In the genomic region with DNA sequence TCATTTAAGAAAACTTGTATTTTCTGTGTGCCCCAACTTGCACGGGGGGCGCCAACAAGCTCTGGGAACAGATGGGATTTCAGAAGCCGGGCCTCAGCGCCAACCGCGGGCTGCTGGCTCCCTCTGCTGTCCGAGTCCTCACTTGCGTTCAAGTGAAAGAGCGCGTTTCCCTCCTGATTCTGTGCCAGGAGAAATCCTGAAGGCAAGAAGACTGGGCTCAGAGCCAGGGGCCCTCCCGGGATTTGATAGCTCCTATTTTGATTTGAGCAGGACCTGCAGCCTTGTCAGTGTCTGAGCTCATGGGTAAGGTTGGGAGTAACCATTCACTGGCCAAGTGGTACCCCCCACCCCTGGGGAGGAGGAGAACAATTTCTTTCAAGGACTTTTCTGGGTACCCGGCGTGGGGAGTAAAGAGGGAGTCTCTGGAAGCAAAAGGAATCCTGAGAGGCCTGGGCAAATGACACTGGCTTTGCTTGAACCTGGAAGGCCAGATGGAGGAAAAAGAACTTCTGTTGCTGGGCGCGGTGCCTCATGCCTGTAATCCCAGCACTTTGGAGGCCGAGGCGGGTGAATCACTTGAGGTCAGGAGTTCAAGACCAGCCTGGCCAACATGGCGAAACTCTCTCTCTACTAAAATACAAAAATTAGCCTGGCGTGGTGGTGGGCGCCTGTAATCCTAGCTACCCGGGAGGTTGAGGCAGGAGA, we compare ENCODE assay signal across 8 cellular contexts.
A peak's percentile ranks its signal among the peaks of the same experiment; 100 is the strongest.
DNase-seq lines count a peak whose midpoint lies in the region; ATAC-seq and TF ChIP-seq lines count a peak whose summit lies in the region.

No MANE protein-coding gene starts in this region.

- no peak for ATAC-seq in HG03521 (IDR thresholded peaks at IDR 0.05; ENCODE audit: unreplicated experiment)

- POLR2A ChIA-PET in HEK293T (lab: Yijun Ruan, JAX), result interaction anchor here (1.0 to 1.4 kb wide), 2 partner anchors 102 to 432 kb away, joined by 3 read pairs; no protein-coding TSS in a partner anchor

- peak; percentile 98 to 99 for TF ChIP-seq RAD21 in liver (IDR thresholded peaks at IDR 0.05)

- H3K27me3 ChIP-seq in BE2C (no peaks in the 10 kb centered on the region), liver (ENCODE audit: control insufficient read depth in 4 of 4, insufficient read depth in 4 of 4, low read length in 3 of 4) (no peaks in the 10 kb centered on the region)

- H3K4me3 ChIP-seq in BE2C (ENCODE audit: low read depth, low read length) (peak overlapping the region; percentile 43), liver (ENCODE audit: low read depth in 1 of 3, low read length in 3 of 3) (no peak overlapping the region)

- no peak overlapping the region for H3K27ac ChIP-seq in liver (ENCODE audit: low read depth in 1 of 2, low read length in 2 of 2)

- no peaks in the 10 kb centered on the region for H3K9me3 ChIP-seq in BE2C
- H3K9me3 ChIP-seq in liver (ENCODE audit: control insufficient read depth in 4 of 4, low read length in 3 of 4), result peaks cover 0 to 3% (median 0%) of the 10 kb centered on the region in 4 donors

- 33% methylated on average over 21 of the region's 21 CpGs for WGBS in liver

- no peaks in the 10 kb centered on the region for H3K4me1 ChIP-seq in BE2C
- peaks cover 0 to 6% (median 4%) of the 10 kb centered on the region in 4 donors for H3K4me1 ChIP-seq in liver (ENCODE audit: control insufficient read depth in 4 of 4, insufficient read depth in 4 of 4, low read length in 3 of 4)

- H3K9ac ChIP-seq in liver (ENCODE audit: low read depth in 1 of 2, low read length in 2 of 2), result no peak overlapping the region

- peak; percentile 96 for DNase-seq in BE2C
- DNase-seq in HEK293T (ENCODE audit: extremely low spot score), result peak; percentile 80
- peak; percentile 98 to 99 for DNase-seq in NCI-H524 (lab: John Stamatoyannopoulos, UW)
- peak; percentile 68 for DNase-seq in activated CD4-positive, alpha-beta T cell treated with anti-CD3 and anti-CD28 coated beads, Interleukin-2, amount 50 U/mL, for 1 hour
- peak; percentile 92 for DNase-seq in dedifferentiated amniotic fluid mesenchymal stem cell (ENCODE audit: extremely low spot score)
- peak; percentile 76 for DNase-seq in stimulated activated CD4-positive, alpha-beta T cell treated with anti-CD3 and anti-CD28 coated beads, Interleukin-4, amount 100 ng/mL, for 24 hours

- TF ChIP-seq CTCF in BE2C (IDR thresholded peaks at IDR 0.05; ENCODE audit: low read depth, low read length) (peak; percentile 96), liver (IDR thresholded peaks at IDR 0.05; ENCODE audit: low read depth, low read length, missing input control) (peak; percentile 92)

- H3K36me3 ChIP-seq in BE2C, result no peaks in the 10 kb centered on the region
- no peaks in the 10 kb centered on the region for H3K36me3 ChIP-seq in liver (ENCODE audit: control insufficient read depth in 4 of 4, insufficient read depth in 3 of 4, low read depth in 1 of 4, low read length in 3 of 4)

- CTCF ChIA-PET in HEK293T (lab: Yijun Ruan, JAX), result interaction anchor here (0.5 to 2.0 kb wide), 21 partner anchors 14 to 685 kb away, joined by 3 to 9 read pairs (median 4); no protein-coding TSS in a partner anchor

TF ChIP-seq in HEK293T, 16 proteins besides CTCF, POLR2A, EP300 and RAD21:
- TF ChIP-seq NFRKB (IDR thresholded peaks at IDR 0.05) (no peak), BHLHE40 (IDR thresholded peaks at IDR 0.05; ENCODE audit: borderline replicate concordance) (no peak), CTBP1 (IDR thresholded peaks at IDR 0.05; ENCODE audit: borderline replicate concordance) (no peak), TARDBP (IDR thresholded peaks at IDR 0.05) (no peak), ARNT (IDR thresholded peaks at IDR 0.05) (no peak), HDGF (IDR thresholded peaks at IDR 0.05; ENCODE audit: borderline replicate concordance) (no peak), ELF4 (IDR thresholded peaks at IDR 0.05) (no peak), FOXA1 (IDR thresholded peaks at IDR 0.05) (no peak), FOXK2 (IDR thresholded peaks at IDR 0.05) (no peak), SP1 (IDR thresholded peaks at IDR 0.05) (no peak), FOXM1 (IDR thresholded peaks at IDR 0.05; ENCODE audit: borderline replicate concordance) (no peak), L3MBTL2 (conservative IDR thresholded peaks at IDR 0.05) (no peak), LEF1 (IDR thresholded peaks at IDR 0.05; ENCODE audit: borderline replicate concordance) (no peak)
- TF ChIP-seq, protein P1, sequence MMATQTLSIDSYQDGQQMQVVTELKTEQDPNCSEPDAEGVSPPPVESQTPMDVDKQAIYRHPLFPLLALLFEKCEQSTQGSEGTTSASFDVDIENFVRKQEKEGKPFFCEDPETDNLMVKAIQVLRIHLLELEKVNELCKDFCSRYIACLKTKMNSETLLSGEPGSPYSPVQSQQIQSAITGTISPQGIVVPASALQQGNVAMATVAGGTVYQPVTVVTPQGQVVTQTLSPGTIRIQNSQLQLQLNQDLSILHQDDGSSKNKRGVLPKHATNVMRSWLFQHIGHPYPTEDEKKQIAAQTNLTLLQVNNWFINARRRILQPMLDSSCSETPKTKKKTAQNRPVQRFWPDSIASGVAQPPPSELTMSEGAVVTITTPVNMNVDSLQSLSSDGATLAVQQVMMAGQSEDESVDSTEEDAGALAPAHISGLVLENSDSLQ (IDR thresholded peaks at IDR 0.05), result no peak

TF ChIP-seq in liver, 16 proteins besides CTCF, POLR2A, EP300 and RAD21:
- no peak for TF ChIP-seq SP1 (IDR thresholded peaks at IDR 0.05)
- TF ChIP-seq, protein P2, sequence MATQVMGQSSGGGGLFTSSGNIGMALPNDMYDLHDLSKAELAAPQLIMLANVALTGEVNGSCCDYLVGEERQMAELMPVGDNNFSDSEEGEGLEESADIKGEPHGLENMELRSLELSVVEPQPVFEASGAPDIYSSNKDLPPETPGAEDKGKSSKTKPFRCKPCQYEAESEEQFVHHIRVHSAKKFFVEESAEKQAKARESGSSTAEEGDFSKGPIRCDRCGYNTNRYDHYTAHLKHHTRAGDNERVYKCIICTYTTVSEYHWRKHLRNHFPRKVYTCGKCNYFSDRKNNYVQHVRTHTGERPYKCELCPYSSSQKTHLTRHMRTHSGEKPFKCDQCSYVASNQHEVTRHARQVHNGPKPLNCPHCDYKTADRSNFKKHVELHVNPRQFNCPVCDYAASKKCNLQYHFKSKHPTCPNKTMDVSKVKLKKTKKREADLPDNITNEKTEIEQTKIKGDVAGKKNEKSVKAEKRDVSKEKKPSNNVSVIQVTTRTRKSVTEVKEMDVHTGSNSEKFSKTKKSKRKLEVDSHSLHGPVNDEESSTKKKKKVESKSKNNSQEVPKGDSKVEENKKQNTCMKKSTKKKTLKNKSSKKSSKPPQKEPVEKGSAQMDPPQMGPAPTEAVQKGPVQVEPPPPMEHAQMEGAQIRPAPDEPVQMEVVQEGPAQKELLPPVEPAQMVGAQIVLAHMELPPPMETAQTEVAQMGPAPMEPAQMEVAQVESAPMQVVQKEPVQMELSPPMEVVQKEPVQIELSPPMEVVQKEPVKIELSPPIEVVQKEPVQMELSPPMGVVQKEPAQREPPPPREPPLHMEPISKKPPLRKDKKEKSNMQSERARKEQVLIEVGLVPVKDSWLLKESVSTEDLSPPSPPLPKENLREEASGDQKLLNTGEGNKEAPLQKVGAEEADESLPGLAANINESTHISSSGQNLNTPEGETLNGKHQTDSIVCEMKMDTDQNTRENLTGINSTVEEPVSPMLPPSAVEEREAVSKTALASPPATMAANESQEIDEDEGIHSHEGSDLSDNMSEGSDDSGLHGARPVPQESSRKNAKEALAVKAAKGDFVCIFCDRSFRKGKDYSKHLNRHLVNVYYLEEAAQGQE (IDR thresholded peaks at IDR 0.05), result no peak
- no peak for TF ChIP-seq GABPA (IDR thresholded peaks at IDR 0.05 in 1 of 2, conservative IDR thresholded peaks at IDR 0.05 in 1 of 2)
- TF ChIP-seq TAF1 (conservative IDR thresholded peaks at IDR 0.05), result no peak
- TF ChIP-seq, protein P3, sequence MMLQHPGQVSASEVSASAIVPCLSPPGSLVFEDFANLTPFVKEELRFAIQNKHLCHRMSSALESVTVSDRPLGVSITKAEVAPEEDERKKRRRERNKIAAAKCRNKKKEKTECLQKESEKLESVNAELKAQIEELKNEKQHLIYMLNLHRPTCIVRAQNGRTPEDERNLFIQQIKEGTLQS (IDR thresholded peaks at IDR 0.05), result no peak
- TF ChIP-seq YY1 (IDR thresholded peaks at IDR 0.05), result no peak
- TF ChIP-seq, protein P4, sequence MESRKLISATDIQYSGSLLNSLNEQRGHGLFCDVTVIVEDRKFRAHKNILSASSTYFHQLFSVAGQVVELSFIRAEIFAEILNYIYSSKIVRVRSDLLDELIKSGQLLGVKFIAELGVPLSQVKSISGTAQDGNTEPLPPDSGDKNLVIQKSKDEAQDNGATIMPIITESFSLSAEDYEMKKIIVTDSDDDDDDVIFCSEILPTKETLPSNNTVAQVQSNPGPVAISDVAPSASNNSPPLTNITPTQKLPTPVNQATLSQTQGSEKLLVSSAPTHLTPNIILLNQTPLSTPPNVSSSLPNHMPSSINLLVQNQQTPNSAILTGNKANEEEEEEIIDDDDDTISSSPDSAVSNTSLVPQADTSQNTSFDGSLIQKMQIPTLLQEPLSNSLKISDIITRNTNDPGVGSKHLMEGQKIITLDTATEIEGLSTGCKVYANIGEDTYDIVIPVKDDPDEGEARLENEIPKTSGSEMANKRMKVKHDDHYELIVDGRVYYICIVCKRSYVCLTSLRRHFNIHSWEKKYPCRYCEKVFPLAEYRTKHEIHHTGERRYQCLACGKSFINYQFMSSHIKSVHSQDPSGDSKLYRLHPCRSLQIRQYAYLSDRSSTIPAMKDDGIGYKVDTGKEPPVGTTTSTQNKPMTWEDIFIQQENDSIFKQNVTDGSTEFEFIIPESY (IDR thresholded peaks at IDR 0.05), result no peak
- TF ChIP-seq FOXA2 (IDR thresholded peaks at IDR 0.05), result no peak
- TF ChIP-seq, protein P5, sequence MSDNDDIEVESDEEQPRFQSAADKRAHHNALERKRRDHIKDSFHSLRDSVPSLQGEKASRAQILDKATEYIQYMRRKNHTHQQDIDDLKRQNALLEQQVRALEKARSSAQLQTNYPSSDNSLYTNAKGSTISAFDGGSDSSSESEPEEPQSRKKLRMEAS (IDR thresholded peaks at IDR 0.05), result no peak
- no peak for TF ChIP-seq HNF4A (conservative IDR thresholded peaks at IDR 0.05)
- no peak for TF ChIP-seq EGR1 (IDR thresholded peaks at IDR 0.05; ENCODE audit: low read depth in 2 of 2)
- no peak for TF ChIP-seq NR2F2 (IDR thresholded peaks at IDR 0.05)
- no peak for TF ChIP-seq HNF4G (IDR thresholded peaks at IDR 0.05)
- TF ChIP-seq JUND (IDR thresholded peaks at IDR 0.05), result no peak
- TF ChIP-seq RXRA (IDR thresholded peaks at IDR 0.05), result no peak
- no peak for TF ChIP-seq FOXA1 (IDR thresholded peaks at IDR 0.05)
